ENCODE assay signal across 7 cellular contexts in genomic region chr11:123258877-123259276, GRCh38.
"Had no signal": no experiment of that assay in that cellular context is flagged by ENCODE, and none has a peak within 500 bp of the region (broad histone marks: within the 10 kb centered on the region; RNA-seq: fewer than 3 reads in every experiment).

No MANE protein-coding gene starts in this region.

- H3K27ac ChIP-seq: GM23248 had no signal

- ATAC-seq: K562 had no signal

- H3K9ac ChIP-seq: GM23248 had no signal

- H3K4me3 ChIP-seq: GM23248, K562 had no signal

- DNase-seq: GM23248, GOT3, H7, HCEC 1CT, IMR-90, KG1 had no signal

- H2AFZ ChIP-seq: GM23248 had no signal
